10 cellular contexts compared by ENCODE assay signal in the genomic region with DNA sequence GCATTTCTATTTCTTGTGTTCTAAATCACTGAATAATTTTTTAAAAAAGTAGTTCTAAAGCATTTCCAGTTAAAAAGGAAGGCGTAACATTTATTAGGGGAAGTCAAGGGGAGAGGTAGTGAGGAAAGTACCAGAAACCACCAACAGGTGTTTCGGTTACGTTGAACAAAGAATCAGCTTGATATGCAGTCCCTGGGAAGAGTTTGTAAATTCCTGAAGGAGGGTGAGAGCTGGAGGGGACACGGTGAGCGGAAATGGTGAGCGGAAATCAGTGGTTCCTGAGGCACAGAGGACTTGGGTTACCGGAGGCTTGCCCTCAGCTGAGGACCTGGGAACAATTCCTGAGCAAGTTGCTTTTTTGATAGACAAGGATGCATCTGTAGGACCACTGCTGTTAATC. TPM values are rescaled to one million over a fixed set of nuclear protein-coding genes. Genes with fewer than 3 reads are reported as not detected.
DNase-seq lines count a peak whose midpoint lies in the region; ATAC-seq, FAIRE-seq and TF ChIP-seq lines count a peak whose summit lies in the region.
"Had no signal": no experiment of that assay in that cellular context is flagged by ENCODE, and none has a peak within 500 bp of the region (broad histone marks: within the 10 kb centered on the region; RNA-seq: fewer than 3 reads in every experiment).

No MANE protein-coding gene starts in this region.

- 95% methylated on average over 7 of the region's 7 CpGs for WGBS in GM12878 (ENCODE audit: insufficient coverage, insufficient replicate concordance, low lambda C conversion rate, missing lambda C conversion rate)

- no peak overlapping the region for H3K9ac ChIP-seq in GM12878 (ENCODE audit: control insufficient read depth, insufficient read depth, low read length)

- intact Hi-C loops in CD4-positive, alpha-beta memory T cell (cut with micrococcal nuclease) = no loop called here
- intact Hi-C loops in GM12878 (cut with micrococcal nuclease; ENCODE audit: unreplicated experiment) = loop anchor here (2.0 kb wide), 1 partner anchor 14 kb away; no protein-coding TSS in a partner anchor

- RAD21 ChIA-PET in GM12878 (lab: Charles Lee; ENCODE audit: unreplicated experiment) = interaction anchor here (0.8 to 7.6 kb wide), 9 partner anchors 10 to 94 kb away, joined by 3 to 119 read pairs (median 11); a partner anchor contains a TSS

- in situ Hi-C loops in GM12878 (cut with MboI) = no loop called here

- ATAC-seq in GM23338 (peak; percentile 92), GM12878 (peak; percentile 29; the same call in 2 of the 3 replicates), GM18505 (IDR thresholded peaks at IDR 0.05; ENCODE audit: unreplicated experiment) (no peak), GM18519 (IDR thresholded peaks at IDR 0.05; ENCODE audit: low FRiP score, unreplicated experiment) (no peak)

- SMC1A ChIA-PET in GM12878 (lab: Charles Lee; ENCODE audit: uncharacterized antibody, unreplicated experiment) = interaction anchor here (1.2 to 8.2 kb wide), 12 partner anchors 9 to 483 kb away, joined by 3 to 95 read pairs (median 13); a partner anchor contains a TSS

- no peaks in the 10 kb centered on the region for H3K36me3 ChIP-seq in CD4-positive, alpha-beta memory T cell (ENCODE audit: insufficient read depth, low read length)
- H3K36me3 ChIP-seq in GM23338 (ENCODE audit: insufficient read depth) (no peaks in the 10 kb centered on the region), GM12878 (ENCODE audit: control insufficient read depth in 2 of 2, insufficient read depth in 2 of 2, low read length in 1 of 2) (peaks cover 0 to under 1% of the 10 kb centered on the region in 2 experiments; a peak in 1 of 4 replicates)

- TF ChIP-seq RAD21 in GM12878 (IDR thresholded peaks at IDR 0.05; ENCODE audit: insufficient read depth, low read depth, low read length) = no peak

- H3K4me3 Mint-ChIP-seq in CD4-positive, alpha-beta memory T cell = peak overlapping the region in 7 of 8 donors; percentile 4 to 75 (median 52)
- H3K4me3 Mint-ChIP-seq in GM23338 = peak overlapping the region; percentile 27; the same call in 2 of the 3 replicates
- H3K4me3 Mint-ChIP-seq in mesothelial cell of epicardium = no peak overlapping the region

- no TSS peak for BruUV-seq in GM12878 (replicated peaks; lab: Mats Ljungman, UMichigan)

- peak; percentile 91 for FAIRE-seq in GM12878 (lab: Jason Lieb, UNC)
- FAIRE-seq: urothelium cell line had no signal

- H3K9me3 ChIP-seq in CD4-positive, alpha-beta memory T cell (ENCODE audit: control insufficient read depth in 1 of 2, low read length in 2 of 2) = no peaks in the 10 kb centered on the region
- H3K9me3 ChIP-seq in GM12878 (replicated peaks; ENCODE audit: control insufficient read depth, insufficient read depth, low read length) = no peaks in the 10 kb centered on the region

- H3K36me3 Mint-ChIP-seq in CD4-positive, alpha-beta memory T cell = peaks cover 7 to 8% of the 10 kb centered on the region in 2 donors
- H3K36me3 Mint-ChIP-seq in GM23338 (ENCODE audit: low read depth) (no peaks in the 10 kb centered on the region; the same call in 2 of the 3 replicates), mesothelial cell of epicardium (no peaks in the 10 kb centered on the region)

- no peak overlapping the region for H3K4me3 ChIP-seq in CD4-positive, alpha-beta memory T cell (ENCODE audit: low read length in 2 of 2)
- H3K4me3 ChIP-seq in GM23338 = 0 out of 2 replicates have a peak overlapping the region, but pooled peaks have one; percentile 3
- H3K4me3 ChIP-seq in GM12878 = peak overlapping the region; percentile 32; the same call in 1 of the 2 replicates

- no peaks in the 10 kb centered on the region for H3K27me3 ChIP-seq in CD4-positive, alpha-beta memory T cell (ENCODE audit: insufficient read depth, low read length)
- H3K27me3 ChIP-seq in GM23338 (ENCODE audit: insufficient read depth) (no peaks in the 10 kb centered on the region), GM12878 (replicated peaks in 1 of 2; ENCODE audit: control insufficient read depth in 2 of 2, insufficient read depth in 2 of 2, low read length in 1 of 2) (no peaks in the 10 kb centered on the region)

- peak overlapping the region in 5 of 7 donors; percentile 22 to 87 (median 57) for H3K27ac Mint-ChIP-seq in CD4-positive, alpha-beta memory T cell
- peak overlapping the region; percentile 94 for H3K27ac Mint-ChIP-seq in GM23338
- peak overlapping the region; percentile 57 for H3K27ac Mint-ChIP-seq in mesothelial cell of epicardium

- no peaks in the 10 kb centered on the region; the same call in 1 of the 2 replicates for H3F3A ChIP-seq in GM23338 (replicated peaks; ENCODE audit: low read depth)

- TF ChIP-seq EP300 in GM12878 (IDR thresholded peaks at IDR 0.05; ENCODE audit: borderline replicate concordance in 1 of 2, control insufficient read depth in 1 of 2, low read depth in 2 of 2, low read length in 2 of 2) = no peak

- peaks cover 65 to 92% (median 81%) of the 10 kb centered on the region in 4 donors for H3K4me1 Mint-ChIP-seq in CD4-positive, alpha-beta memory T cell
- H3K4me1 Mint-ChIP-seq in GM23338 = peaks cover 84% of the 10 kb centered on the region
- peaks cover 12% of the 10 kb centered on the region for H3K4me1 Mint-ChIP-seq in mesothelial cell of epicardium

- H2AFZ ChIP-seq in GM23338 (no peak overlapping the region), GM12878 (ENCODE audit: control insufficient read depth, low read depth, low read length) (no peak overlapping the region)

- H3K9me3 Mint-ChIP-seq in CD4-positive, alpha-beta memory T cell = no peaks in the 10 kb centered on the region
- H3K9me3 Mint-ChIP-seq in GM23338 (no peaks in the 10 kb centered on the region), mesothelial cell of epicardium (no peaks in the 10 kb centered on the region)

- H3K79me2 ChIP-seq in GM23338 (replicated peaks; ENCODE audit: insufficient read depth) (peaks cover 88% of the 10 kb centered on the region), GM12878 (ENCODE audit: control insufficient read depth, insufficient read depth, low read length) (peaks cover 98% of the 10 kb centered on the region)

- peak in 1 of 2 experiments; percentile 43; a peak in 2 of 4 replicates for TF ChIP-seq CTCF in GM23338 (conservative IDR thresholded peaks at IDR 0.05; ENCODE audit: low read depth in 2 of 2)
- peak in 1 of 3 experiments; percentile 26; a peak in 1 of 6 replicates for TF ChIP-seq CTCF in GM12878 (IDR thresholded peaks at IDR 0.05 in 2 of 3, conservative IDR thresholded peaks at IDR 0.05 in 1 of 3; ENCODE audit: control insufficient read depth in 2 of 3, extremely low read depth in 1 of 3, insufficient read depth in 1 of 3, low read depth in 3 of 3, low read length in 3 of 3)
- TF ChIP-seq CTCF in mesothelial cell of epicardium (IDR thresholded peaks at IDR 0.05; ENCODE audit: unreplicated experiment) = no peak

- no peak for DNase-seq in CD4-positive, alpha-beta memory T cell
- DNase-seq in GM23338 (ENCODE audit: low spot score) = peak; percentile 95
- no peak for DNase-seq in GM12878 (ENCODE audit: low read depth, low spot score)
- DNase-seq in mesothelial cell of epicardium (ENCODE audit: low spot score in 2 of 2, unreplicated experiment in 2 of 2) = no peak
- no peak for DNase-seq in putamen (ENCODE audit: low spot score)
- no peak for DNase-seq in NCI-H345 treated with DMSO at 0.1 percent for 48 hours (lab: John Stamatoyannopoulos, UW; ENCODE audit: unreplicated experiment)
- DNase-seq: NCI-H2171 had no signal

- H4K20me1 ChIP-seq in GM23338 (replicated peaks; ENCODE audit: insufficient read depth) (0 out of 2 replicates have a peak, but pooled peaks cover 5% of the 10 kb centered on the region), GM12878 (ENCODE audit: control insufficient read depth, insufficient read depth) (peaks cover 4% of the 10 kb centered on the region)

- H3K4me2 ChIP-seq in GM23338 (peak overlapping the region; percentile 37), GM12878 (ENCODE audit: control insufficient read depth, insufficient read depth) (peak overlapping the region; percentile 57)

- TF ChIP-seq POLR2A in GM12878 (IDR thresholded peaks at IDR 0.05; ENCODE audit: low read depth, low read length) (no peak), GM18505 (IDR thresholded peaks at IDR 0.05; ENCODE audit: borderline replicate concordance, extremely low read depth, insufficient read depth, insufficient read length) (no peak)

- POLR2A ChIA-PET in CD4-positive, alpha-beta memory T cell (lab: Charles Lee; ENCODE audit: partially characterized antibody) = interaction anchor here (1.0 to 2.3 kb wide), 3 partner anchors 17 to 97 kb away, joined by 3 to 14 read pairs (median 4); a partner anchor contains a TSS
- POLR2A ChIA-PET in GM12878 (lab: Charles Lee) = interaction anchor here (1.0 to 7.6 kb wide), 11 partner anchors 9 to 110 kb away, joined by 3 to 120 read pairs (median 6); a partner anchor contains a TSS

- peaks cover 91% of the 10 kb centered on the region for H3K4me1 ChIP-seq in CD4-positive, alpha-beta memory T cell (ENCODE audit: insufficient read depth, low read length)
- peaks cover 49% of the 10 kb centered on the region for H3K4me1 ChIP-seq in GM23338 (ENCODE audit: insufficient read depth)
- H3K4me1 ChIP-seq in GM12878 (ENCODE audit: control insufficient read depth, insufficient read depth, low read length) = peaks cover 67% of the 10 kb centered on the region

- CTCF ChIA-PET in CD4-positive, alpha-beta memory T cell (lab: Charles Lee; ENCODE audit: partially characterized antibody) = interaction anchor here (1.2 to 6.5 kb wide), 2 partner anchors 11 to 16 kb away, joined by 4 to 44 read pairs; a partner anchor contains a TSS
- CTCF ChIA-PET in GM12878 (lab: Yijun Ruan, JAX) = interaction anchor here (0.6 to 6.0 kb wide), 14 partner anchors 9 to 441 kb away, joined by 3 to 69 read pairs (median 8); a partner anchor contains a TSS

- H3K27ac ChIP-seq in CD4-positive, alpha-beta memory T cell (ENCODE audit: low read depth, low read length) = no peak overlapping the region
- H3K27ac ChIP-seq in GM23338 (ENCODE audit: low read depth) (peak overlapping the region; percentile 85), GM12878 (ENCODE audit: control insufficient read depth, insufficient read depth) (peak overlapping the region; percentile 75)

- H3K9me2 ChIP-seq in GM23338 (ENCODE audit: insufficient read depth) = no peaks in the 10 kb centered on the region

- H3K27me3 Mint-ChIP-seq in CD4-positive, alpha-beta memory T cell = no peaks in the 10 kb centered on the region
- H3K27me3 Mint-ChIP-seq in GM23338 (ENCODE audit: insufficient read depth, low read depth, poor library complexity) (peaks cover 8% of the 10 kb centered on the region), mesothelial cell of epicardium (ENCODE audit: low read depth) (no peaks in the 10 kb centered on the region)

RNA-seq across cellular contexts. Expression of a gene that starts 17.8 kb away (rescaled TPM):
- 10 to 100 TPM; 54.0 to 54.9 TPM for total RNA-seq in CD4-positive, alpha-beta memory T cell
- 10 to 100 TPM; 44.9 to 71.2 TPM for polyA plus RNA-seq in CD4-positive, alpha-beta memory T cell
- 68.5 and 73.9 TPM in 2 replicates for total RNA-seq in GM23338 (2014; rRNA removed; shearing (Covaris generic))
- 40.2 and 42.0 TPM in 2 replicates for polyA plus RNA-seq in GM23338 (2016; fragmentation: Nextera tagmentation; extraction: Ambion mirVana)
- 57.1 and 60.7 TPM in 2 replicates for total RNA-seq in GM12878 (2013; cell fraction: nucleolus; rRNA removed)
- total RNA-seq in GM12878 (2014; rRNA removed) = 50.0 and 55.5 TPM in 2 replicates
- 28.1 and 30.1 TPM in 2 replicates for total RNA-seq in GM12878 (2014; rRNA removed; fragmentation: Illumina TruSeq; extraction: Trizol)
- 66.1 and 68.9 TPM in 2 replicates for total RNA-seq in GM12878 (2021)
- 43.7 TPM for polyA plus RNA-seq in GM12878 (2011; ENCODE audit: low read depth)
- polyA plus RNA-seq in GM12878 (2011; rRNA removed) = 101 and 112 TPM in 2 replicates
- polyA plus RNA-seq in GM12878 (2011; cell fraction: cytosol; rRNA removed) = 60.8 and 86.0 TPM in 2 replicates
- polyA plus RNA-seq in GM12878 (2011; cell fraction: nucleus; rRNA removed) = 40.4 and 44.1 TPM in 2 replicates
- 54.2 and 71.2 TPM in 2 replicates for polyA plus RNA-seq in GM12878 (2012)
- polyA plus RNA-seq in GM12878 (2014; fragmentation: Illumina TruSeq; extraction: Trizol) = 41.6 and 47.2 TPM in 2 replicates
- polyA plus RNA-seq in GM12878 (2014; fragmentation: Nextera tagmentation; extraction: Ambion mirVana) = 10 to 100 TPM; 11.2 to 17.7 TPM
- polyA plus RNA-seq in GM12878 (2014; rRNA removed) = 62.1 and 63.2 TPM in 2 replicates
- polyA plus RNA-seq in GM12878 (2016; fragmentation: Nextera tagmentation; extraction: Ambion mirVana) = 10 to 100 TPM; 72.8 to 79.4 TPM
- polyA minus RNA-seq in GM12878 (2011; rRNA and poly(A)+ RNA removed) = 37.0 and 45.6 TPM in 2 replicates
- polyA minus RNA-seq in GM12878 (2011; cell fraction: cytosol; rRNA and poly(A)+ RNA removed) = 15.0 and 16.3 TPM in 2 replicates
- 17.0 and 21.6 TPM in 2 replicates for polyA minus RNA-seq in GM12878 (2011; cell fraction: nucleus; rRNA and poly(A)+ RNA removed)
- 24.7 to 27.6 TPM (median 26.7 TPM) in 3 replicates for total RNA-seq in mesothelial cell of epicardium

RNA-seq across cellular contexts. Expression of a gene that starts 48.0 kb away (rescaled TPM):
- 1 to 10 TPM; 5.9 to 9.0 TPM for total RNA-seq in CD4-positive, alpha-beta memory T cell
- polyA plus RNA-seq in CD4-positive, alpha-beta memory T cell = 1 to 10 TPM; 5.0 to 6.9 TPM
- 25.3 and 39.0 TPM in 2 replicates for total RNA-seq in GM23338 (2014; rRNA removed; shearing (Covaris generic))
- 32.7 and 39.1 TPM in 2 replicates for polyA plus RNA-seq in GM23338 (2016; fragmentation: Nextera tagmentation; extraction: Ambion mirVana)
- total RNA-seq in GM12878 (2013; cell fraction: nucleolus; rRNA removed) = 45.4 TPM in 2 replicates
- 26.7 and 29.3 TPM in 2 replicates for total RNA-seq in GM12878 (2014; rRNA removed)
- 37.7 and 41.1 TPM in 2 replicates for total RNA-seq in GM12878 (2014; rRNA removed; fragmentation: Illumina TruSeq; extraction: Trizol)
- 26.2 and 30.3 TPM in 2 replicates for total RNA-seq in GM12878 (2021)
- 11.7 TPM for polyA plus RNA-seq in GM12878 (2011; ENCODE audit: low read depth)
- polyA plus RNA-seq in GM12878 (2011; rRNA removed) = 21.1 and 32.4 TPM in 2 replicates
- polyA plus RNA-seq in GM12878 (2011; cell fraction: cytosol; rRNA removed) = 8.6 and 10.2 TPM in 2 replicates
- 9.0 and 12.8 TPM in 2 replicates for polyA plus RNA-seq in GM12878 (2011; cell fraction: nucleus; rRNA removed)
- 16.4 and 18.7 TPM in 2 replicates for polyA plus RNA-seq in GM12878 (2012)
- 53.1 and 71.8 TPM in 2 replicates for polyA plus RNA-seq in GM12878 (2014; fragmentation: Illumina TruSeq; extraction: Trizol)
- 10 to 100 TPM; 52.8 to 59.2 TPM for polyA plus RNA-seq in GM12878 (2014; fragmentation: Nextera tagmentation; extraction: Ambion mirVana)
- 23.3 and 28.5 TPM in 2 replicates for polyA plus RNA-seq in GM12878 (2014; rRNA removed)
- 10 to 100 TPM; 62.8 to 69.2 TPM for polyA plus RNA-seq in GM12878 (2016; fragmentation: Nextera tagmentation; extraction: Ambion mirVana)
- polyA minus RNA-seq in GM12878 (2011; rRNA and poly(A)+ RNA removed) = 9.5 and 16.7 TPM in 2 replicates
- polyA minus RNA-seq in GM12878 (2011; cell fraction: cytosol; rRNA and poly(A)+ RNA removed) = 4.9 and 12.9 TPM in 2 replicates
- polyA minus RNA-seq in GM12878 (2011; cell fraction: nucleus; rRNA and poly(A)+ RNA removed) = 6.0 and 12.4 TPM in 2 replicates
- total RNA-seq in mesothelial cell of epicardium = 9.5 to 10.5 TPM (median 10.2 TPM) in 3 replicates

Comparison
In these comparisons a context has a peak if more than half of its experiments do, and no peak if none do; other contexts are left out.
1. H3K4me3 ChIP-seq: peak in GM23338 (single experiment) and GM12878 (single experiment); none in CD4-positive, alpha-beta memory T cell (0 of 2).
2. ATAC-seq: peak in GM23338 (single experiment) and GM12878 (single experiment); none in GM18505 (single experiment) and GM18519 (single experiment).
3. Peak in every context shown above with its lines, with median percentiles within 50 percentile points of each other: H3K27ac Mint-ChIP-seq.